Comparison of ENCODE assay signal across 8 cellular contexts in the genomic region with DNA sequence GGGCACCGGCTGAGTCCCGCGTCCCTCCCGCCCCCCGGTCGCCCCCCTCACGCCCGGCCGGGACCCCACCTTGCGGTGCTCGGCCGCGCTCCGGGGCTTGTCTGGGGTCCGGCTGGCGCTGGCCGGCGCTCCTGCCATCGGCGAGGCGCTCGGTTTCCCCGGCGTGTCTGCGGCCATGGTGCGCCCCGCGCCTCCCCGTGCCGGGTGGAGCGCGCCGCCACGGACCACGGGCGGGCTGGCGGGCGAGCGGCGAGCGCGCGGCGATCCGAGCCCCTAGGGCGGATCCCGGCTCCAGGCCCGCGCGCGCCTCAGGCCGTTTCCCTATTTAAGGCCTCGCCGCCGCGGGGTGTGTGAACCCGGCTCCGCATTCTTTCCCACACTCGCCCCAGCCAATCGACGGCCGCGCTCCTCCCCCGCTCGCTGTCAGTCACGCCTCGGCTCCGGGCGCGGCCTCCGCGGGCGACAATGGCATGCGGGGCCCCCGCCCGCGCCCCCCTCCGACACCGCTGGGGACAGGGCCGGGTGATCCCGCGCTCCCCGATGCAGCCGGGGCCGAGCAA. TPM values are rescaled to one million over a fixed set of nuclear protein-coding genes. Genes with fewer than 3 reads are reported as not detected.
DNase-seq lines count a peak whose midpoint lies in the region; ATAC-seq, FAIRE-seq and TF ChIP-seq lines count a peak whose summit lies in the region.

TSS of gene HES4 (minus strand) at position 301 of the 560 bp plus-strand sequence. CDS start at position 177, 124 bp downstream.

- H3K4me1 Mint-ChIP-seq in activated CD4-positive, alpha-beta memory T cell treated with anti-CD3 and anti-CD28 coated beads, Interleukin-2, amount 10 ng/mL, durations not matched to agents 7 days and 5 days, result peaks cover 14% of the 10 kb centered on the region

- no peak for TF ChIP-seq POLR2A in H1 (IDR thresholded peaks at IDR 0.05; ENCODE audit: control extremely low read depth in 1 of 2, low read depth in 2 of 2, low read length in 2 of 2)

- H3K27me3 ChIP-seq in H1 (replicated peaks in 1 of 4; ENCODE audit: control insufficient read depth in 3 of 4, extremely low read depth in 1 of 4, insufficient read depth in 3 of 4, low read length in 3 of 4), result peaks cover 47 to 89% (median 73%) of the 10 kb centered on the region in 4 experiments

- no peaks in the 10 kb centered on the region for H3K79me2 ChIP-seq in H1 (ENCODE audit: control insufficient read depth in 1 of 2, insufficient read depth in 2 of 2, low read length in 2 of 2)

- peak within 1 kb of the TSS; percentile 52 for H2BK5ac ChIP-seq in H1 (ENCODE audit: low read depth, low read length)

- H3K9me3 ChIP-seq in H1 (ENCODE audit: insufficient read depth in 2 of 2, low read depth in 1 of 2, low read length in 1 of 2), result no peaks in the 10 kb centered on the region; a peak in 1 of 4 replicates

- H3K27me3 Mint-ChIP-seq in activated CD4-positive, alpha-beta memory T cell treated with anti-CD3 and anti-CD28 coated beads, Interleukin-2, amount 10 ng/mL, durations not matched to agents 7 days and 5 days, result peaks cover 44% of the 10 kb centered on the region

- peak within 1 kb of the TSS; percentile 34 to 77 (median 48) for H3K4me3 ChIP-seq in H1 (ENCODE audit: extremely low read depth in 1 of 4, insufficient read depth in 2 of 4, low read depth in 3 of 4, low read length in 4 of 4)

- H3K4me2 ChIP-seq in H1 (ENCODE audit: insufficient read depth in 1 of 2, low read depth in 2 of 2, low read length in 2 of 2), result peak within 1 kb of the TSS; percentile 56 to 71

- 1% methylated on average over 40 of the region's 85 CpGs; no CpG with 5 or more reads in 1 of the 2 experiments for WGBS in H1 (ENCODE audit: extremely low coverage in 1 of 2, insufficient coverage in 1 of 2, insufficient read length in 1 of 2, insufficient replicate concordance in 2 of 2, low coverage in 1 of 2, low lambda C conversion rate in 2 of 2, missing lambda C conversion rate in 1 of 2), 2 experiments

- no peak within 1 kb of the TSS for H3K27ac ChIP-seq in H1 (ENCODE audit: low read depth, low read length)

- peak within 1 kb of the TSS; percentile 92 for H2BK12ac ChIP-seq in H1 (ENCODE audit: low read depth, low read length)

- H3K4me3 Mint-ChIP-seq in activated CD4-positive, alpha-beta memory T cell treated with anti-CD3 and anti-CD28 coated beads, Interleukin-2, amount 10 ng/mL, durations not matched to agents 7 days and 5 days, result peak within 1 kb of the TSS; percentile 53

- H2BK15ac ChIP-seq in H1 (ENCODE audit: low read length), result peak within 1 kb of the TSS; percentile 16; the same call in 1 of the 2 replicates

- peak within 1 kb of the TSS; percentile 43 for H2BK120ac ChIP-seq in H1 (replicated peaks; ENCODE audit: low read depth, low read length)

- POLR2A ChIA-PET in activated CD4-positive, alpha-beta memory T cell treated with anti-CD3 and anti-CD28 coated beads, Interleukin-2, amount 10 ng/mL, durations not matched to agents 7 days and 5 days (lab: Charles Lee), result interaction anchor here (1.1 kb wide), 1 partner anchor 14 kb away, joined by 4 read pairs; the partner anchor contains the start of gene ISG15
- POLR2A ChIA-PET in H1 (lab: Charles Lee; ENCODE audit: partially characterized antibody), result interaction anchor here (1.0 to 2.2 kb wide), 8 partner anchors 14 to 34 kb away, joined by 4 to 6 read pairs (median 4); no protein-coding TSS in a partner anchor

- H2BK20ac ChIP-seq in H1 (ENCODE audit: low read length), result 0 out of 2 replicates have a peak within 1 kb of the TSS, but pooled peaks have one; percentile 80

- no peaks in the 10 kb centered on the region for H3K79me1 ChIP-seq in H1 (ENCODE audit: low read depth, low read length)

- no peak within 1 kb of the TSS for H3K4ac ChIP-seq in H1 (replicated peaks; ENCODE audit: insufficient read length, low read depth, low read length)

- H3K27ac Mint-ChIP-seq in activated CD4-positive, alpha-beta memory T cell treated with anti-CD3 and anti-CD28 coated beads, Interleukin-2, amount 10 ng/mL, durations not matched to agents 7 days and 5 days, result peak within 1 kb of the TSS; percentile 16

- TF ChIP-seq CTCF in H1 (IDR thresholded peaks at IDR 0.05; ENCODE audit: control extremely low read depth in 1 of 3, insufficient read depth in 1 of 3, low read depth in 1 of 3, low read length in 3 of 3), result no peak

- ATAC-seq in GM21381 (IDR thresholded peaks at IDR 0.05; ENCODE audit: unreplicated experiment) (peak; percentile 54), HG03520 (IDR thresholded peaks at IDR 0.05; ENCODE audit: unreplicated experiment) (no peak)

- H4K8ac ChIP-seq in H1 (ENCODE audit: extremely low read depth, insufficient read depth, low read length), result peak within 1 kb of the TSS; percentile 95

- TF ChIP-seq EP300 in H1 (IDR thresholded peaks at IDR 0.05; ENCODE audit: borderline replicate concordance in 1 of 2, low read depth in 2 of 2, low read length in 2 of 2), result no peak

- H3K4me1 ChIP-seq in H1 (replicated peaks in 1 of 4; ENCODE audit: control insufficient read depth in 3 of 4, insufficient read depth in 4 of 4, low read length in 3 of 4), result peaks cover 0 to 31% (median 15%) of the 10 kb centered on the region in 4 experiments; a peak in 6 of 7 replicates

- no peak for TF ChIP-seq RAD21 in H1 (IDR thresholded peaks at IDR 0.05 in 1 of 2, conservative IDR thresholded peaks at IDR 0.05 in 1 of 2; ENCODE audit: low read depth in 2 of 2, low read length in 2 of 2)

- H3K36me3 ChIP-seq in H1 (ENCODE audit: control insufficient read depth in 2 of 4, insufficient read depth in 4 of 4, low read length in 3 of 4), result peaks cover 0 to 18% (median 0%) of the 10 kb centered on the region in 4 experiments; a peak in 1 of 8 replicates

- H4K20me1 ChIP-seq in H1 (replicated peaks in 1 of 2; ENCODE audit: control insufficient read depth in 1 of 2, insufficient read depth in 2 of 2, low read length in 2 of 2), result peaks cover 0 to 8% of the 10 kb centered on the region in 2 experiments

- no peak within 1 kb of the TSS for H2AFZ ChIP-seq in H1 (ENCODE audit: low read length)

- H3K14ac ChIP-seq in H1 (ENCODE audit: insufficient read length), result no peak within 1 kb of the TSS

- H3K18ac ChIP-seq in H1 (ENCODE audit: extremely low read depth, low read length), result peak within 1 kb of the TSS; percentile 60

- H2AK5ac ChIP-seq in H1 (ENCODE audit: low read depth, low read length), result no peak within 1 kb of the TSS; the same call in 1 of the 2 replicates

- H3K9me3 Mint-ChIP-seq in activated CD4-positive, alpha-beta memory T cell treated with anti-CD3 and anti-CD28 coated beads, Interleukin-2, amount 10 ng/mL, durations not matched to agents 7 days and 5 days, result no peaks in the 10 kb centered on the region

- DNase-seq in AG08396 (ENCODE audit: low spot score) (peak; percentile 96), NCI-H2171 treated with DMSO at 0.1 percent for 48 hours (lab: John Stamatoyannopoulos, UW) (peak; percentile 86), H1 (ENCODE audit: low read depth in 1 of 2, low spot score in 2 of 2) (peak in 1 of 2 experiments; percentile 93), lung microvascular endothelial cell (ENCODE audit: low read depth in 2 of 2) (peak; percentile 94 to 98)
- DNase-seq in activated CD4-positive, alpha-beta memory T cell treated with anti-CD3 and anti-CD28 coated beads, Interleukin-2, amount 10 ng/mL, durations not matched to agents 7 days and 5 days, result peak; percentile 61
- DNase-seq in stimulated activated CD8-positive, alpha-beta memory T cell treated with anti-CD3 and anti-CD28 coated beads, Interleukin-12 subunit alpha, Interleukin-12 subunit beta, amount 100 ng/mL, for 4 hours (ENCODE audit: low read depth), result peak; percentile 55

- peak within 1 kb of the TSS; percentile 78 for H4K5ac ChIP-seq in H1 (ENCODE audit: insufficient read length, low read depth, low read length)

- CTCF ChIA-PET in activated CD4-positive, alpha-beta memory T cell treated with anti-CD3 and anti-CD28 coated beads, Interleukin-2, amount 10 ng/mL, durations not matched to agents 7 days and 5 days (lab: Charles Lee), result interaction anchor here (0.7 kb wide), 1 partner anchor 23 kb away, joined by 3 read pairs; no protein-coding TSS in a partner anchor
- CTCF ChIA-PET in H1 (lab: Charles Lee; ENCODE audit: partially characterized antibody), result interaction anchor here (0.7 to 4.7 kb wide), 4 partner anchors 10 to 24 kb away, joined by 3 to 60 read pairs (median 22); partner anchors contain the start of genes ISG15 and PERM1

- H3K23me2 ChIP-seq in H1 (ENCODE audit: low read depth, low read length), result peaks cover 13% of the 10 kb centered on the region; the same call in 1 of the 2 replicates

- H3K23ac ChIP-seq in H1 (ENCODE audit: insufficient read length), result no peak within 1 kb of the TSS

- no peak within 1 kb of the TSS for H3K56ac ChIP-seq in H1 (replicated peaks; ENCODE audit: insufficient read length, low read depth, low read length)

- peak within 1 kb of the TSS in 2 of 4 experiments; percentile 47 to 67; a peak in 2 of 7 replicates for H3K9ac ChIP-seq in H1 (replicated peaks in 1 of 4; ENCODE audit: extremely low read depth in 1 of 4, low read depth in 3 of 4, low read length in 3 of 4)

- H3K36me3 Mint-ChIP-seq in activated CD4-positive, alpha-beta memory T cell treated with anti-CD3 and anti-CD28 coated beads, Interleukin-2, amount 10 ng/mL, durations not matched to agents 7 days and 5 days (ENCODE audit: low read depth), result no peaks in the 10 kb centered on the region

- no peak for FAIRE-seq in H1 (lab: Jason Lieb, UNC)

- H4K91ac ChIP-seq in H1 (replicated peaks; ENCODE audit: insufficient read length, low read length), result peak within 1 kb of the TSS; percentile 65

TF ChIP-seq in H1, 55 proteins besides CTCF, POLR2A, EP300 and RAD21 (continues in another document):
- TF ChIP-seq JUND (IDR thresholded peaks at IDR 0.05; ENCODE audit: low read length) (no peak), CHD2 (IDR thresholded peaks at IDR 0.05; ENCODE audit: low read length) (no peak)

RNA-seq across cellular contexts. Expression of gene HES4, which starts in this region (rescaled TPM):
- under 1 TPM in 1 of 2 experiments, not detected in 1; 0.23 TPM for total RNA-seq in activated CD4-positive, alpha-beta memory T cell treated with anti-CD3 and anti-CD28 coated beads, Interleukin-2, amount 10 ng/mL, durations not matched to agents 7 days and 5 days
- 1.2 and 2.8 TPM in 2 replicates for total RNA-seq in H1 (2021; fragmentation: NEBNext Ultra II Directional; extraction: Animal tissue kit (Norgen Biotek cat#: 25700))
- 3.5 and 12.8 TPM in 2 replicates for polyA plus RNA-seq in H1 (2011; rRNA removed)
- polyA plus RNA-seq in H1 (2011; cell fraction: cytosol; rRNA removed), result 8.3 TPM
- polyA plus RNA-seq in H1 (2011; cell fraction: nucleus; rRNA removed), result 14.5 TPM
- 1.1 to 1.7 TPM (median 1.3 TPM) in 3 of 4 replicates, not detected in the other for polyA plus RNA-seq in H1 (2012, experiment 1 of 2)
- 0.43 TPM for polyA plus RNA-seq in H1 (2012, experiment 2 of 2)
- 3.8 TPM for polyA plus RNA-seq in H1 (2013, experiment 1 of 2)
- 3.2 TPM for polyA plus RNA-seq in H1 (2013, experiment 2 of 2)
- polyA minus RNA-seq in H1 (2011; rRNA and poly(A)+ RNA removed), result not detected in 2 replicates
- 4.5 TPM for polyA minus RNA-seq in H1 (2011; cell fraction: cytosol; rRNA and poly(A)+ RNA removed)
- polyA minus RNA-seq in H1 (2011; cell fraction: nucleus; rRNA and poly(A)+ RNA removed), result 3.4 TPM
- total RNA-seq in lung microvascular endothelial cell, result 23.3 and 24.8 TPM in 2 replicates

Comparison
In these comparisons a context has a peak if more than half of its experiments do, and no peak if none do; other contexts are left out.
1. Peak in DNase-seq in activated CD4-positive, alpha-beta memory T cell treated with anti-CD3 and anti-CD28 coated beads, Interleukin-2, amount 10 ng/mL, durations not matched to agents 7 days and 5 days; RNA of the gene not detected or under 1 TPM.